In genomic region chr1:121558514-121558913, GRCh38 we compare ENCODE assay signal across 11 cellular contexts.
A peak's percentile ranks its signal among the peaks of the same experiment; 100 is the strongest.
DNase-seq lines count a peak whose midpoint lies in the region; ATAC-seq and TF ChIP-seq lines count a peak whose summit lies in the region.
"Had no signal": no experiment of that assay in that cellular context is flagged by ENCODE, and none has a peak within 500 bp of the region (broad histone marks: within the 10 kb centered on the region; RNA-seq: fewer than 3 reads in every experiment).

No MANE protein-coding gene starts in this region.

- no peaks in the 10 kb centered on the region for H3K9me3 ChIP-seq in upper lobe of right lung
- H3K9me3 ChIP-seq: colonic mucosa had no signal

- intact Hi-C loops in Calu3 (cut with micrococcal nuclease; ENCODE audit: unreplicated experiment) = loop anchor here (5.0 kb wide), 1 partner anchor 41 kb away; no protein-coding TSS in a partner anchor
- intact Hi-C loops in upper lobe of right lung (cut with DNase I) = no loop called here

- no TSS peak for BruUV-seq in Calu3 (replicated peaks; lab: Mats Ljungman, UMichigan)

- CTCF ChIA-PET in RWPE1 (lab: Yijun Ruan, JAX) = no interaction called here
- CTCF ChIA-PET in Calu3 (lab: Charles Lee) = no interaction called here

- H3K4me1 ChIP-seq in upper lobe of right lung = no peaks in the 10 kb centered on the region
- H3K4me1 ChIP-seq: colonic mucosa had no signal

- H3K36me3 Mint-ChIP-seq in Calu3 (ENCODE audit: insufficient read depth, unreplicated experiment) = no peaks in the 10 kb centered on the region
- H3K36me3 Mint-ChIP-seq: naive B cell had no signal

- no peaks in the 10 kb centered on the region for H3K4me1 Mint-ChIP-seq in Calu3 (ENCODE audit: low read depth, unreplicated experiment)

- no peaks in the 10 kb centered on the region for H3K27me3 Mint-ChIP-seq in Calu3 (ENCODE audit: unreplicated experiment)
- H3K27me3 Mint-ChIP-seq: naive B cell had no signal

- no peaks in the 10 kb centered on the region for H3K27me3 ChIP-seq in upper lobe of right lung
- H3K27me3 ChIP-seq: colonic mucosa had no signal

- H3K27ac ChIP-seq in RWPE1 (no peak overlapping the region), upper lobe of right lung (no peak overlapping the region)
- H3K27ac ChIP-seq: colonic mucosa had no signal

- DNase-seq in HCEC 1CT (peak; percentile 95), RWPE1 (ENCODE audit: low spot score) (peak; percentile 38), fibroblast of pulmonary artery (ENCODE audit: low read depth) (peak; percentile 87), renal cortical epithelial cell (ENCODE audit: low read depth) (peak; percentile 77), Calu3 (no peak), GM19238 (ENCODE audit: insufficient read length, low spot score) (no peak), upper lobe of right lung (no peak), D341Med (ENCODE audit: low spot score) (no peak)
- DNase-seq: colonic mucosa, naive B cell, NCI-H187 treated with DMSO at 0.1 percent for 48 hours had no signal

- POLR2A ChIA-PET in RWPE1 (lab: Yijun Ruan, JAX; ENCODE audit: low non-redundant PET) = no interaction called here

- TF ChIP-seq CTCF in RWPE1 (conservative IDR thresholded peaks at IDR 0.05; ENCODE audit: low read depth) (no peak), fibroblast of pulmonary artery (IDR thresholded peaks at IDR 0.05; ENCODE audit: low read length, missing control alignments) (no peak), Calu3 (IDR thresholded peaks at IDR 0.05; ENCODE audit: unreplicated experiment) (no peak), upper lobe of right lung (IDR thresholded peaks at IDR 0.05) (no peak)

- H3K36me3 ChIP-seq in upper lobe of right lung = no peaks in the 10 kb centered on the region
- H3K36me3 ChIP-seq: colonic mucosa had no signal

- H3K27ac Mint-ChIP-seq in Calu3 (ENCODE audit: unreplicated experiment) = no peak overlapping the region

- H3K4me3 ChIP-seq in fibroblast of pulmonary artery (replicated peaks; ENCODE audit: low read depth, low read length) (no peak overlapping the region), upper lobe of right lung (no peak overlapping the region)
- H3K4me3 ChIP-seq: colonic mucosa had no signal

- H3K4me3 Mint-ChIP-seq in Calu3 (ENCODE audit: low read depth, unreplicated experiment) = no peak overlapping the region
- H3K4me3 Mint-ChIP-seq: naive B cell had no signal

- ATAC-seq in upper lobe of right lung = no peak

- no peaks in the 10 kb centered on the region for H3K9me3 Mint-ChIP-seq in Calu3 (ENCODE audit: low read depth, unreplicated experiment)

Comparison
In these comparisons a context has a peak if more than half of its experiments do, and no peak if none do; other contexts are left out.
1. DNase-seq: peak in HCEC 1CT (single experiment), RWPE1 (single experiment), fibroblast of pulmonary artery (single experiment) and renal cortical epithelial cell (single experiment); none in Calu3 (single experiment), GM19238 (single experiment), upper lobe of right lung (single experiment) and D341Med (single experiment).